ENCODE assay signal across 8 cellular contexts in genomic region chr3:38649500-38650247, GRCh38. TPM values are rescaled to one million over a fixed set of nuclear protein-coding genes. Genes with fewer than 3 reads are reported as not detected.
DNase-seq lines count a peak whose midpoint lies in the region; ATAC-seq and TF ChIP-seq lines count a peak whose summit lies in the region.

Gene SCN5A, minus strand, starts transcription at chr3:38649687. Its CDS starts 16,380 bp downstream, at chr3:38633307.

- no peak within 1 kb of the TSS for H3K9ac ChIP-seq in smooth muscle cell (ENCODE audit: low read depth)

- no peaks in the 10 kb centered on the region for H3F3A ChIP-seq in smooth muscle cell (ENCODE audit: low read depth)

- ATAC-seq in HG02852 (IDR thresholded peaks at IDR 0.05; ENCODE audit: unreplicated experiment) (peak; percentile 61), GM21723 (IDR thresholded peaks at IDR 0.05; ENCODE audit: unreplicated experiment) (no peak)

- no peaks in the 10 kb centered on the region for H3K79me2 ChIP-seq in smooth muscle cell (ENCODE audit: low read depth)

- intact Hi-C loops in adrenal gland (cut with DNase I): loop anchor here (5.0 to 10.0 kb wide), 3 partner anchors 122 to 132 kb away; no protein-coding TSS in a partner anchor

- H3K4me1 ChIP-seq in adrenal gland (replicated peaks in 1 of 2): peaks cover 6 to 10% of the 10 kb centered on the region in 2 donors
- H3K4me1 ChIP-seq in smooth muscle cell (ENCODE audit: low read depth): no peaks in the 10 kb centered on the region

- peak within 1 kb of the TSS; percentile 91 for H3K4me2 ChIP-seq in smooth muscle cell

- H3K4me3 ChIP-seq in adrenal gland: peak within 1 kb of the TSS in 2 of 4 donors; percentile 9 to 72
- H3K4me3 ChIP-seq in iPS-18c (ENCODE audit: insufficient read depth, low read depth, low read length): peak within 1 kb of the TSS; percentile 77
- H3K4me3 ChIP-seq in smooth muscle cell: peak within 1 kb of the TSS; percentile 50

- no peaks in the 10 kb centered on the region for H3K9me3 ChIP-seq in adrenal gland (replicated peaks in 1 of 3)
- no peaks in the 10 kb centered on the region for H3K9me3 ChIP-seq in iPS-18c (ENCODE audit: control insufficient read depth, insufficient read depth, low read length)
- H3K9me3 ChIP-seq in smooth muscle cell (replicated peaks; ENCODE audit: low read depth): no peaks in the 10 kb centered on the region

- no peaks in the 10 kb centered on the region for H4K20me1 ChIP-seq in smooth muscle cell (ENCODE audit: low read depth)

- TF ChIP-seq POLR2A in adrenal gland (IDR thresholded peaks at IDR 0.05): no peak

- DNase-seq in ELR (ENCODE audit: low read depth) (peak; percentile 30), SKM-1 (lab: John Stamatoyannopoulos, UW; ENCODE audit: unreplicated experiment) (peak; percentile 22), adrenal gland (peak in 6 of 7 donors; percentile 32 to 58 (median 46)), smooth muscle cell (lab: John Stamatoyannopoulos, UW; ENCODE audit: unreplicated experiment) (no peak), HPDE6-E6E7 (ENCODE audit: extremely low spot score) (no peak)

- no peak within 1 kb of the TSS for H3K27ac ChIP-seq in adrenal gland
- no peak within 1 kb of the TSS for H3K27ac ChIP-seq in smooth muscle cell (ENCODE audit: low read depth)

- peak within 1 kb of the TSS; percentile 72 for H2AFZ ChIP-seq in smooth muscle cell (ENCODE audit: low read depth)

- TF ChIP-seq CTCF in adrenal gland (IDR thresholded peaks at IDR 0.05) (no peak), smooth muscle cell (IDR thresholded peaks at IDR 0.05; ENCODE audit: borderline replicate concordance, insufficient read depth, poor library complexity, severe bottlenecking) (no peak)

- H3K27me3 ChIP-seq in adrenal gland: peaks cover 26% of the 10 kb centered on the region
- peaks cover 48% of the 10 kb centered on the region for H3K27me3 ChIP-seq in smooth muscle cell (ENCODE audit: low read depth)

- no peaks in the 10 kb centered on the region for H3K36me3 ChIP-seq in adrenal gland (replicated peaks in 1 of 2)
- no peaks in the 10 kb centered on the region for H3K36me3 ChIP-seq in smooth muscle cell (ENCODE audit: low read depth)

- 0 to 2% (median 1%) methylated on average over 6 to 75 of the region's 76 CpGs; no CpG with 5 or more reads in 1 of the 4 donors for WGBS in adrenal gland, 4 donors
- WGBS in smooth muscle cell (ENCODE audit: low lambda C conversion rate): 10% methylated on average over 20 of the region's 76 CpGs

RNA-seq across cellular contexts. Expression of gene SCN5A, which starts in this region (rescaled TPM):
- total RNA-seq in adrenal gland (1 to 10 TPM in 1 of 8 donors, under 1 TPM in 5, not detected in 2; 0.04 to 2.1 (median 0.38) TPM), smooth muscle cell (0.76 and 3.4 TPM in 2 replicates)
- polyA plus RNA-seq in adrenal gland (under 1 TPM; 0.07 to 0.32 (median 0.11) TPM), smooth muscle cell (0.93 and 1.6 TPM in 2 replicates)

Comparison
In these comparisons a context has a peak if more than half of its experiments do, and no peak if none do; other contexts are left out.
1. DNase-seq: peak in ELR (single experiment), SKM-1 (single experiment) and adrenal gland (6 of 7); none in smooth muscle cell (single experiment) and HPDE6-E6E7 (single experiment).